ENCODE assay signal across 8 cellular contexts in genomic region chr15:38414351-38414750, GRCh38. TPM values are rescaled to one million over a fixed set of nuclear protein-coding genes. Genes with fewer than 3 reads are reported as not detected.
DNase-seq lines count a peak whose midpoint lies in the region; ATAC-seq, FAIRE-seq and TF ChIP-seq lines count a peak whose summit lies in the region.

No MANE protein-coding gene starts in this region.

- intact Hi-C loops in activated CD8-positive, alpha-beta T cell treated with anti-CD3 and anti-CD28 coated beads for 36 hours (cut with micrococcal nuclease) = no loop called here
- intact Hi-C loops in activated T-helper 1 cell treated with anti-CD3 and anti-CD28 coated beads, Interleukin-12 subunit alpha, Interleukin-12 subunit beta, Interleukin-2, Interleukin-4 antibody, amounts not matched to agents 30 ng/mL and 10 ng/mL and 1 ng/mL, durations not matched to agents 14 hours and 24 hours and 36 hours (cut with micrococcal nuclease) = no loop called here

- no peak for ATAC-seq in activated CD8-positive, alpha-beta T cell treated with anti-CD3 and anti-CD28 coated beads for 36 hours
- no peak for ATAC-seq in activated CD8-positive, alpha-beta T cell treated with anti-CD3 and anti-CD28 coated beads, Interleukin-2, amount 10 ng/mL, durations not matched to agents 7 days and 5 days
- ATAC-seq in effector memory CD8-positive, alpha-beta T cell (replicated peaks) = no peak

- H3K9me3 Mint-ChIP-seq in activated CD8-positive, alpha-beta T cell treated with anti-CD3 and anti-CD28 coated beads for 36 hours = no peaks in the 10 kb centered on the region
- no peaks in the 10 kb centered on the region for H3K9me3 Mint-ChIP-seq in activated CD8-positive, alpha-beta T cell treated with anti-CD3 and anti-CD28 coated beads, Interleukin-2, amount 10 ng/mL, durations not matched to agents 7 days and 5 days (ENCODE audit: insufficient read depth)
- no peaks in the 10 kb centered on the region for H3K9me3 Mint-ChIP-seq in type B pancreatic cell
- H3K9me3 Mint-ChIP-seq in activated T-helper 1 cell treated with anti-CD3 and anti-CD28 coated beads, Interleukin-12 subunit alpha, Interleukin-12 subunit beta, Interleukin-2, Interleukin-4 antibody, amounts not matched to agents 30 ng/mL and 10 ng/mL and 1 ng/mL, durations not matched to agents 14 hours and 24 hours and 36 hours = no peaks in the 10 kb centered on the region
- no peaks in the 10 kb centered on the region for H3K9me3 Mint-ChIP-seq in effector memory CD8-positive, alpha-beta T cell

- no peak overlapping the region for H3K4me3 Mint-ChIP-seq in activated CD8-positive, alpha-beta T cell treated with anti-CD3 and anti-CD28 coated beads for 36 hours
- H3K4me3 Mint-ChIP-seq in activated CD8-positive, alpha-beta T cell treated with anti-CD3 and anti-CD28 coated beads, Interleukin-2, amount 10 ng/mL, durations not matched to agents 7 days and 5 days = no peak overlapping the region
- H3K4me3 Mint-ChIP-seq in type B pancreatic cell = no peak overlapping the region
- H3K4me3 Mint-ChIP-seq in activated T-helper 1 cell treated with anti-CD3 and anti-CD28 coated beads, Interleukin-12 subunit alpha, Interleukin-12 subunit beta, Interleukin-2, Interleukin-4 antibody, amounts not matched to agents 30 ng/mL and 10 ng/mL and 1 ng/mL, durations not matched to agents 14 hours and 24 hours and 36 hours = no peak overlapping the region
- no peak overlapping the region for H3K4me3 Mint-ChIP-seq in effector memory CD8-positive, alpha-beta T cell

- no peak overlapping the region for H3K4me3 ChIP-seq in bronchial epithelial cell (ENCODE audit: low read depth, low read length)

- no peaks in the 10 kb centered on the region for H3K36me3 Mint-ChIP-seq in activated CD8-positive, alpha-beta T cell treated with anti-CD3 and anti-CD28 coated beads for 36 hours (ENCODE audit: low read depth)
- no peaks in the 10 kb centered on the region for H3K36me3 Mint-ChIP-seq in activated CD8-positive, alpha-beta T cell treated with anti-CD3 and anti-CD28 coated beads, Interleukin-2, amount 10 ng/mL, durations not matched to agents 7 days and 5 days (ENCODE audit: low read depth)
- H3K36me3 Mint-ChIP-seq in type B pancreatic cell = no peaks in the 10 kb centered on the region
- no peaks in the 10 kb centered on the region for H3K36me3 Mint-ChIP-seq in activated T-helper 1 cell treated with anti-CD3 and anti-CD28 coated beads, Interleukin-12 subunit alpha, Interleukin-12 subunit beta, Interleukin-2, Interleukin-4 antibody, amounts not matched to agents 30 ng/mL and 10 ng/mL and 1 ng/mL, durations not matched to agents 14 hours and 24 hours and 36 hours (ENCODE audit: low read depth)
- no peaks in the 10 kb centered on the region for H3K36me3 Mint-ChIP-seq in effector memory CD8-positive, alpha-beta T cell (ENCODE audit: insufficient read depth)

- CTCF ChIA-PET in activated CD8-positive, alpha-beta T cell treated with anti-CD3 and anti-CD28 coated beads for 36 hours (lab: Charles Lee) = no interaction called here
- CTCF ChIA-PET in activated CD8-positive, alpha-beta T cell treated with anti-CD3 and anti-CD28 coated beads, Interleukin-2, amount 10 ng/mL, durations not matched to agents 7 days and 5 days (lab: Charles Lee) = no interaction called here

- DNase-seq in activated CD8-positive, alpha-beta T cell treated with anti-CD3 and anti-CD28 coated beads for 36 hours = peak; percentile 24
- no peak for DNase-seq in activated CD8-positive, alpha-beta T cell treated with anti-CD3 and anti-CD28 coated beads, Interleukin-2, amount 10 ng/mL, durations not matched to agents 7 days and 5 days
- peak; percentile 8 for DNase-seq in NCI-H226
- peak; percentile 44 for DNase-seq in bronchial epithelial cell (ENCODE audit: low read depth)
- peak; percentile 80 for DNase-seq in islet precursor cell
- DNase-seq in type B pancreatic cell (ENCODE audit: extremely low spot score, unreplicated experiment) = no peak
- no peak for DNase-seq in activated T-helper 1 cell treated with anti-CD3 and anti-CD28 coated beads, Interleukin-12 subunit alpha, Interleukin-12 subunit beta, Interleukin-2, Interleukin-4 antibody, amounts not matched to agents 30 ng/mL and 10 ng/mL and 1 ng/mL, durations not matched to agents 14 hours and 24 hours and 36 hours (ENCODE audit: low spot score)
- no peak for DNase-seq in effector memory CD8-positive, alpha-beta T cell

- FAIRE-seq in bronchial epithelial cell (lab: Jason Lieb, UNC) = no peak

- H3K36me3 ChIP-seq in bronchial epithelial cell (ENCODE audit: control insufficient read depth, insufficient read depth, low read length) = no peaks in the 10 kb centered on the region

- TF ChIP-seq CTCF in activated CD8-positive, alpha-beta T cell treated with anti-CD3 and anti-CD28 coated beads for 36 hours (IDR thresholded peaks at IDR 0.05) = peak; percentile 33
- peak; percentile 64 for TF ChIP-seq CTCF in bronchial epithelial cell (IDR thresholded peaks at IDR 0.05; ENCODE audit: insufficient read depth, low read length, severe bottlenecking)
- peak; percentile 72 for TF ChIP-seq CTCF in type B pancreatic cell (conservative IDR thresholded peaks at IDR 0.05)

- H3K4me1 Mint-ChIP-seq in activated CD8-positive, alpha-beta T cell treated with anti-CD3 and anti-CD28 coated beads for 36 hours (ENCODE audit: low read depth) = no peaks in the 10 kb centered on the region
- no peaks in the 10 kb centered on the region for H3K4me1 Mint-ChIP-seq in activated CD8-positive, alpha-beta T cell treated with anti-CD3 and anti-CD28 coated beads, Interleukin-2, amount 10 ng/mL, durations not matched to agents 7 days and 5 days (ENCODE audit: low read depth)
- no peaks in the 10 kb centered on the region for H3K4me1 Mint-ChIP-seq in type B pancreatic cell (ENCODE audit: unreplicated experiment)
- H3K4me1 Mint-ChIP-seq in activated T-helper 1 cell treated with anti-CD3 and anti-CD28 coated beads, Interleukin-12 subunit alpha, Interleukin-12 subunit beta, Interleukin-2, Interleukin-4 antibody, amounts not matched to agents 30 ng/mL and 10 ng/mL and 1 ng/mL, durations not matched to agents 14 hours and 24 hours and 36 hours (ENCODE audit: low read depth) = no peaks in the 10 kb centered on the region
- no peaks in the 10 kb centered on the region for H3K4me1 Mint-ChIP-seq in effector memory CD8-positive, alpha-beta T cell (ENCODE audit: low read depth in 2 of 2)

- POLR2A ChIA-PET in activated CD8-positive, alpha-beta T cell treated with anti-CD3 and anti-CD28 coated beads for 36 hours (lab: Charles Lee) = no interaction called here
- POLR2A ChIA-PET in activated CD8-positive, alpha-beta T cell treated with anti-CD3 and anti-CD28 coated beads, Interleukin-2, amount 10 ng/mL, durations not matched to agents 7 days and 5 days (lab: Charles Lee) = no interaction called here

- H3K27ac Mint-ChIP-seq in activated CD8-positive, alpha-beta T cell treated with anti-CD3 and anti-CD28 coated beads for 36 hours = no peak overlapping the region
- H3K27ac Mint-ChIP-seq in activated CD8-positive, alpha-beta T cell treated with anti-CD3 and anti-CD28 coated beads, Interleukin-2, amount 10 ng/mL, durations not matched to agents 7 days and 5 days = no peak overlapping the region
- H3K27ac Mint-ChIP-seq in type B pancreatic cell = no peak overlapping the region
- H3K27ac Mint-ChIP-seq in activated T-helper 1 cell treated with anti-CD3 and anti-CD28 coated beads, Interleukin-12 subunit alpha, Interleukin-12 subunit beta, Interleukin-2, Interleukin-4 antibody, amounts not matched to agents 30 ng/mL and 10 ng/mL and 1 ng/mL, durations not matched to agents 14 hours and 24 hours and 36 hours = no peak overlapping the region
- no peak overlapping the region for H3K27ac Mint-ChIP-seq in effector memory CD8-positive, alpha-beta T cell

- H3K27me3 Mint-ChIP-seq in activated CD8-positive, alpha-beta T cell treated with anti-CD3 and anti-CD28 coated beads for 36 hours = peaks cover 26% of the 10 kb centered on the region
- peaks cover 52% of the 10 kb centered on the region for H3K27me3 Mint-ChIP-seq in activated CD8-positive, alpha-beta T cell treated with anti-CD3 and anti-CD28 coated beads, Interleukin-2, amount 10 ng/mL, durations not matched to agents 7 days and 5 days (ENCODE audit: low read depth)
- H3K27me3 Mint-ChIP-seq in type B pancreatic cell = peaks cover 10% of the 10 kb centered on the region
- peaks cover 34% of the 10 kb centered on the region for H3K27me3 Mint-ChIP-seq in activated T-helper 1 cell treated with anti-CD3 and anti-CD28 coated beads, Interleukin-12 subunit alpha, Interleukin-12 subunit beta, Interleukin-2, Interleukin-4 antibody, amounts not matched to agents 30 ng/mL and 10 ng/mL and 1 ng/mL, durations not matched to agents 14 hours and 24 hours and 36 hours (ENCODE audit: insufficient read depth)
- H3K27me3 Mint-ChIP-seq in effector memory CD8-positive, alpha-beta T cell = peaks cover 59 to 64% of the 10 kb centered on the region in 2 donors

- peaks cover 2% of the 10 kb centered on the region for H3K27me3 ChIP-seq in bronchial epithelial cell (ENCODE audit: control insufficient read depth, insufficient read depth, low read length)

RNA-seq across cellular contexts. Expression of gene FAM98B, which starts 39.6 kb away (rescaled TPM):
- total RNA-seq in activated CD8-positive, alpha-beta T cell treated with anti-CD3 and anti-CD28 coated beads for 36 hours = 10 to 100 TPM; 51.0 to 61.8 TPM
- 10 to 100 TPM; 42.8 to 43.9 TPM for total RNA-seq in activated CD8-positive, alpha-beta T cell treated with anti-CD3 and anti-CD28 coated beads, Interleukin-2, amount 10 ng/mL, durations not matched to agents 7 days and 5 days
- total RNA-seq in bronchial epithelial cell (6.8 and 9.5 TPM in 2 replicates), type B pancreatic cell (ENCODE audit: low replicate concordance) (19.2 and 30.5 TPM in 2 replicates)
- total RNA-seq in activated T-helper 1 cell treated with anti-CD3 and anti-CD28 coated beads, Interleukin-12 subunit alpha, Interleukin-12 subunit beta, Interleukin-2, Interleukin-4 antibody, amounts not matched to agents 30 ng/mL and 10 ng/mL and 1 ng/mL, durations not matched to agents 14 hours and 24 hours and 36 hours = 64.4 and 66.9 TPM in 2 replicates

Comparison
In these comparisons a context has a peak if more than half of its experiments do, and no peak if none do; other contexts are left out.
1. DNase-seq: peak in activated CD8-positive, alpha-beta T cell treated with anti-CD3 and anti-CD28 coated beads for 36 hours (single experiment), NCI-H226 (single experiment), bronchial epithelial cell (single experiment) and islet precursor cell (single experiment); none in activated CD8-positive, alpha-beta T cell treated with anti-CD3 and anti-CD28 coated beads, Interleukin-2, amount 10 ng/mL, durations not matched to agents 7 days and 5 days (single experiment), type B pancreatic cell (single experiment), activated T-helper 1 cell treated with anti-CD3 and anti-CD28 coated beads, Interleukin-12 subunit alpha, Interleukin-12 subunit beta, Interleukin-2, Interleukin-4 antibody, amounts not matched to agents 30 ng/mL and 10 ng/mL and 1 ng/mL, durations not matched to agents 14 hours and 24 hours and 36 hours (single experiment) and effector memory CD8-positive, alpha-beta T cell (0 of 3).
2. Peak in every context shown above with its lines, with median percentiles within 50 percentile points of each other: CTCF ChIP-seq.